Comparison of ENCODE assay signal across 17 cellular contexts in the genomic region with DNA sequence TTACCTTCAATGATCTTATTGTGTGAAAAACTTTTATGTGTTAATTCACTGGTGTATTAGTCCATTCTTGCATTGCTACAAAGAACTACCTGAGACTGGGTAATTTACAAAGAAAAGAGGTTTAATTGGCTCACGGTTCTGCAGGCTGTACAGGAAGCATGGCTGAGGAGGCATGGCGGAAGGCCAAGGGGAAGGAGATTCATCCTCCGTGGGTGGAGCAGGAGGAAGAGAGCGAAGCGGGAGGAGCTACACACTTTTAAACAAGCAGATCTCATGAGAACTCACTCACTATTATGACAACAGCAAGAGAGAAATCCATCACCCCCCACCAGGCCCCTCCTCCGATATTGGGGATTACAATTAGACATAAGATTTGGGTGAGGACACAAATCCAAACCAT. TPM values are rescaled to one million over a fixed set of nuclear protein-coding genes. Genes with fewer than 3 reads are reported as not detected.
DNase-seq lines count a peak whose midpoint lies in the region; ATAC-seq lines count a peak whose summit lies in the region.
"Had no signal": no experiment of that assay in that cellular context is flagged by ENCODE, and none has a peak within 500 bp of the region (broad histone marks: within the 10 kb centered on the region; RNA-seq: fewer than 3 reads in every experiment).

No MANE protein-coding gene starts in this region.

- peak overlapping the region; percentile 46 for H3K4me3 Mint-ChIP-seq in memory B cell
- H3K4me3 Mint-ChIP-seq in activated T-cell treated with anti-CD3 and anti-CD28 coated beads, Interleukin-2, amount 50 U/mL, for 24 hours, result no peak overlapping the region
- H3K4me3 Mint-ChIP-seq: T-helper 17 cell had no signal

- H3K27ac Mint-ChIP-seq in memory B cell, result peak overlapping the region; percentile 75
- no peak overlapping the region for H3K27ac Mint-ChIP-seq in activated T-cell treated with anti-CD3 and anti-CD28 coated beads, Interleukin-2, amount 50 U/mL, for 24 hours
- H3K27ac Mint-ChIP-seq: T-helper 17 cell had no signal

- H3K36me3 Mint-ChIP-seq in memory B cell, result peaks cover 2% of the 10 kb centered on the region
- no peaks in the 10 kb centered on the region for H3K36me3 Mint-ChIP-seq in activated T-cell treated with anti-CD3 and anti-CD28 coated beads, Interleukin-2, amount 50 U/mL, for 24 hours (ENCODE audit: low read depth)

- peak; percentile 67 for DNase-seq in NCI-H2029 (lab: John Stamatoyannopoulos, UW)
- DNase-seq in NCI-H2029 treated with DMSO at 0.1 percent for 48 hours (lab: John Stamatoyannopoulos, UW), result no peak
- DNase-seq in HT-29 (ENCODE audit: low spot score), result peak; percentile 10
- DNase-seq in RPMI7951 (ENCODE audit: low read depth), result peak; percentile 41
- DNase-seq in memory B cell (ENCODE audit: low spot score in 2 of 2), result no peak
- no peak for DNase-seq in activated T-cell treated with anti-CD3 and anti-CD28 coated beads, Interleukin-2, amount 50 U/mL, for 24 hours
- DNase-seq in NCI-H510A treated with DMSO at 0.1 percent for 48 hours (lab: John Stamatoyannopoulos, UW), result no peak
- no peak for DNase-seq in COLO668 (lab: John Stamatoyannopoulos, UW; ENCODE audit: unreplicated experiment)
- DNase-seq: AML-193, NCI-H1105, NCI-H146, NCI-H446 treated with DMSO at 0.1 percent for 48 hours, Peyer's patch, SW 1271, T-helper 17 cell had no signal

- H3K27me3 Mint-ChIP-seq in memory B cell, result no peaks in the 10 kb centered on the region
- peaks cover 2% of the 10 kb centered on the region for H3K27me3 Mint-ChIP-seq in activated T-cell treated with anti-CD3 and anti-CD28 coated beads, Interleukin-2, amount 50 U/mL, for 24 hours
- H3K27me3 Mint-ChIP-seq: T-helper 17 cell had no signal

- peaks cover 6% of the 10 kb centered on the region for H3K9me3 Mint-ChIP-seq in memory B cell
- H3K9me3 Mint-ChIP-seq in activated T-cell treated with anti-CD3 and anti-CD28 coated beads, Interleukin-2, amount 50 U/mL, for 24 hours, result no peaks in the 10 kb centered on the region

- ATAC-seq in memory B cell (ENCODE audit: low read depth), result no peak
- ATAC-seq: Right ventricle myocardium inferior, T-helper 17 cell had no signal

- peaks cover 4% of the 10 kb centered on the region for H3K4me1 Mint-ChIP-seq in memory B cell
- H3K4me1 Mint-ChIP-seq in activated T-cell treated with anti-CD3 and anti-CD28 coated beads, Interleukin-2, amount 50 U/mL, for 24 hours (ENCODE audit: low read depth), result no peaks in the 10 kb centered on the region
- H3K4me1 Mint-ChIP-seq: T-helper 17 cell had no signal

RNA-seq across cellular contexts. Expression of gene RGS7, which starts 44.2 kb away (rescaled TPM):
- total RNA-seq in HT-29 (2014; rRNA removed; shearing (Covaris generic)), result 0.03 and 0.31 TPM in 2 replicates
- total RNA-seq in RPMI7951 (2014; rRNA removed; shearing (Covaris generic)), result not detected in 2 replicates
- total RNA-seq: OCI-LY7, Right ventricle myocardium inferior, T-helper 17 cell had no signal

Comparison
In these comparisons a context has a peak if more than half of its experiments do, and no peak if none do; other contexts are left out.
1. DNase-seq: peak in NCI-H2029 (single experiment), HT-29 (single experiment) and RPMI7951 (single experiment); none in NCI-H2029 treated with DMSO at 0.1 percent for 48 hours (single experiment), memory B cell (0 of 2), activated T-cell treated with anti-CD3 and anti-CD28 coated beads, Interleukin-2, amount 50 U/mL, for 24 hours (single experiment), NCI-H510A treated with DMSO at 0.1 percent for 48 hours (single experiment) and COLO668 (single experiment).